ENCODE assay signal across 14 cellular contexts in the genomic region with DNA sequence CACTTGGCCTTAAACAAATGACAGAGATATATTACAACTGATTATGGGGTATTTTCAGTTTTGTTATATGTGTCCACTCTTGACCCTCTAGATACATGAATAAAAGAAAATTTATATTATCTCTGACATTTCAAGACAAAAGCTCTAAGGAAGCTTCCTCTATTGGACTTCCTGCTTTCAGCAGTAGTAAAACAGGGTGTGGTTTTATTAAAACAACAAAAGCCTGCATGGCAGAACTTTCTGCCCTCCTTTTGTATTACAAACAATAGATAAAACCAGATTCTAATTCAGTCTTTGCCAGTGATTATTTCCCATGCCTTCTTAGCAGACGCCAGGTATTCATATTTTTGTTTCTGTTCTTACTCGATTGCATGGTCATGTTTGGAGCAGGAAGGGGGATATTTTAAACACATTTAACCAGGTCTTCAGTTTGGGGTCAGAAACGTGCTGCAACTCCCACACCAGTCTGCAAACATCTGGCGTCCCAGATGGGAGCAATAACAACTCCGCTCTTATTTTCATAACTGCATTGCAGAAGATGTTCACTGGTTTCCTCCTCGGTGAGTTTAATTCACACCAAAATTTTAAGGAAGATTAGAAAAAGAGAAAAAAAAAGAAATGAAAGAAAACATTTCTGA. TPM values are rescaled to one million over a fixed set of nuclear protein-coding genes. Genes with fewer than 3 reads are reported as not detected.
A peak's percentile ranks its signal among the peaks of the same experiment; 100 is the strongest.
DNase-seq lines count a peak whose midpoint lies in the region; ATAC-seq and TF ChIP-seq lines count a peak whose summit lies in the region.
"Had no signal": no experiment of that assay in that cellular context is flagged by ENCODE, and none has a peak within 500 bp of the region (broad histone marks: within the 10 kb centered on the region; RNA-seq: fewer than 3 reads in every experiment).

No MANE protein-coding gene starts in this region.

- ATAC-seq in left colon: peak; percentile 89
- ATAC-seq in activated CD4-positive, alpha-beta T cell treated with anti-CD3 and anti-CD28 coated beads for 36 hours: no peak
- ATAC-seq: heart left ventricle; naive thymus-derived CD8-positive, alpha-beta T cell; stimulated activated naive CD8-positive, alpha-beta T cell treated with anti-CD3 and anti-CD28 coated beads, Interleukin-15, Interleukin-2, amounts not matched to agents 100 U/mL and 50 U/mL, for 24 hours had no signal

- CTCF ChIA-PET in activated CD4-positive, alpha-beta T cell treated with anti-CD3 and anti-CD28 coated beads for 36 hours (lab: Charles Lee): no interaction called here

- peak overlapping the region; percentile 20; the same call in 1 of the 2 replicates for H2AFZ ChIP-seq in KMS-11 (ENCODE audit: low read depth)

- TF ChIP-seq CTCF in KMS-11 (conservative IDR thresholded peaks at IDR 0.05; ENCODE audit: low read depth, low read length): no peak

- H3K4me3 ChIP-seq in KMS-11 (IDR thresholded peaks at IDR 0.05; ENCODE audit: insufficient read depth, low read depth, low read length): no peak overlapping the region
- H3K4me3 ChIP-seq in effector memory CD4-positive, alpha-beta T cell (ENCODE audit: insufficient read depth, low read depth, low read length, poor library complexity, severe bottlenecking): no peak overlapping the region
- H3K4me3 ChIP-seq: heart left ventricle had no signal

- no peak overlapping the region for H3K4me3 Mint-ChIP-seq in activated CD4-positive, alpha-beta T cell treated with anti-CD3 and anti-CD28 coated beads for 36 hours
- H3K4me3 Mint-ChIP-seq: naive thymus-derived CD8-positive, alpha-beta T cell had no signal

- H3K9me3 ChIP-seq in effector memory CD4-positive, alpha-beta T cell (ENCODE audit: control insufficient read depth, low read length): no peaks in the 10 kb centered on the region

- intact Hi-C loops in left colon (cut with DNase I, micrococcal nuclease): no loop called here
- intact Hi-C loops in activated CD4-positive, alpha-beta T cell treated with anti-CD3 and anti-CD28 coated beads for 36 hours (cut with DNase I, micrococcal nuclease): no loop called here

- peaks cover 14% of the 10 kb centered on the region for H3K27me3 Mint-ChIP-seq in activated CD4-positive, alpha-beta T cell treated with anti-CD3 and anti-CD28 coated beads for 36 hours

- no peak overlapping the region for H3K4me2 ChIP-seq in KMS-11

- H3K36me3 ChIP-seq in KMS-11 (ENCODE audit: insufficient read depth): no peaks in the 10 kb centered on the region
- no peaks in the 10 kb centered on the region for H3K36me3 ChIP-seq in effector memory CD4-positive, alpha-beta T cell (ENCODE audit: control insufficient read depth, insufficient read depth, low read length)
- H3K36me3 ChIP-seq: heart left ventricle had no signal

- POLR2A ChIA-PET in activated CD4-positive, alpha-beta T cell treated with anti-CD3 and anti-CD28 coated beads for 36 hours (lab: Charles Lee): no interaction called here

- H3K4me1 ChIP-seq in KMS-11 (ENCODE audit: low read depth, poor library complexity, severe bottlenecking): no peaks in the 10 kb centered on the region
- H3K4me1 ChIP-seq in effector memory CD4-positive, alpha-beta T cell (ENCODE audit: control insufficient read depth, insufficient read depth, low read length, poor library complexity, severe bottlenecking): no peaks in the 10 kb centered on the region

- H3K27ac ChIP-seq in KMS-11: no peak overlapping the region
- no peak overlapping the region for H3K27ac ChIP-seq in effector memory CD4-positive, alpha-beta T cell (ENCODE audit: insufficient read depth, low read length, poor library complexity, severe bottlenecking)
- H3K27ac ChIP-seq: epithelial cell of prostate, heart left ventricle had no signal

- H3K4me1 Mint-ChIP-seq in activated CD4-positive, alpha-beta T cell treated with anti-CD3 and anti-CD28 coated beads for 36 hours: peaks cover 4% of the 10 kb centered on the region

- H3K27ac Mint-ChIP-seq in activated CD4-positive, alpha-beta T cell treated with anti-CD3 and anti-CD28 coated beads for 36 hours: no peak overlapping the region

- no peak overlapping the region for H3K9ac ChIP-seq in KMS-11

- no peaks in the 10 kb centered on the region for H3K9me3 Mint-ChIP-seq in activated CD4-positive, alpha-beta T cell treated with anti-CD3 and anti-CD28 coated beads for 36 hours (ENCODE audit: low read depth)

- no peaks in the 10 kb centered on the region for H3K27me3 ChIP-seq in KMS-11 (ENCODE audit: insufficient read depth, low read depth)
- H3K27me3 ChIP-seq in effector memory CD4-positive, alpha-beta T cell (replicated peaks; ENCODE audit: control insufficient read depth, insufficient read depth, low read length, poor library complexity, severe bottlenecking): no peaks in the 10 kb centered on the region

- H4K20me1 ChIP-seq in KMS-11 (ENCODE audit: insufficient read depth): no peaks in the 10 kb centered on the region

- DNase-seq in CMK (ENCODE audit: low read depth) (peak; percentile 2), NOMO-1 (lab: John Stamatoyannopoulos, UW; ENCODE audit: unreplicated experiment in 2 of 2) (peak; percentile 27 to 77), left colon (no peak)
- no peak for DNase-seq in activated CD4-positive, alpha-beta T cell treated with anti-CD3 and anti-CD28 coated beads for 36 hours
- DNase-seq in effector memory CD4-positive, alpha-beta T cell: no peak
- no peak for DNase-seq in activated effector memory CD4-positive, alpha-beta T cell treated with anti-CD3 and anti-CD28 coated beads, Interleukin-2, amount 50 U/mL, for 16 hours
- DNase-seq: C1 segment of cervical spinal cord; heart left ventricle; KG1; naive thymus-derived CD8-positive, alpha-beta T cell; NCI-H226; stimulated activated naive CD8-positive, alpha-beta T cell treated with anti-CD3 and anti-CD28 coated beads, Interleukin-15, Interleukin-2, amounts not matched to agents 100 U/mL and 50 U/mL, for 24 hours had no signal

- H3K79me2 ChIP-seq in KMS-11 (ENCODE audit: insufficient read depth, low read depth): no peaks in the 10 kb centered on the region

- H3K36me3 Mint-ChIP-seq in activated CD4-positive, alpha-beta T cell treated with anti-CD3 and anti-CD28 coated beads for 36 hours (ENCODE audit: low read depth): no peaks in the 10 kb centered on the region

RNA-seq across cellular contexts. Expression of gene FAM204A, which starts 52.6 kb away (rescaled TPM):
- 10 to 100 TPM; 48.8 to 49.5 TPM for total RNA-seq in left colon
- 10 to 100 TPM; 44.1 to 55.8 TPM for total RNA-seq in activated CD4-positive, alpha-beta T cell treated with anti-CD3 and anti-CD28 coated beads for 36 hours

Comparison
In these comparisons a context has a peak if more than half of its experiments do, and no peak if none do; other contexts are left out.
1. DNase-seq: peak in CMK (single experiment) and NOMO-1 (2 of 2); none in left colon (0 of 2), activated CD4-positive, alpha-beta T cell treated with anti-CD3 and anti-CD28 coated beads for 36 hours (single experiment), effector memory CD4-positive, alpha-beta T cell (0 of 3) and activated effector memory CD4-positive, alpha-beta T cell treated with anti-CD3 and anti-CD28 coated beads, Interleukin-2, amount 50 U/mL, for 16 hours (single experiment).